Comparison of ENCODE assay signal across 2 cellular contexts in genomic region chr4:67725132-67725531, GRCh38.
TF ChIP-seq lines count a peak whose summit lies in the region.

No MANE protein-coding gene starts in this region.

TF ChIP-seq in liver, 16 proteins besides CTCF, POLR2A, EP300 and RAD21:
- TF ChIP-seq EGR1 (IDR thresholded peaks at IDR 0.05; ENCODE audit: low read depth in 2 of 2) (no peak), RXRA (IDR thresholded peaks at IDR 0.05) (peak; percentile 64 to 77), JUND (IDR thresholded peaks at IDR 0.05) (peak in 1 of 2 donors; percentile 19), SP1 (IDR thresholded peaks at IDR 0.05) (peak; percentile 73), YY1 (IDR thresholded peaks at IDR 0.05) (peak; percentile 47), HNF4A (conservative IDR thresholded peaks at IDR 0.05) (peak; percentile 60 to 62), ZBTB33 (IDR thresholded peaks at IDR 0.05) (no peak), ATF3 (IDR thresholded peaks at IDR 0.05) (peak; percentile 15), NR2F2 (IDR thresholded peaks at IDR 0.05) (no peak), GABPA (IDR thresholded peaks at IDR 0.05 in 1 of 2, conservative IDR thresholded peaks at IDR 0.05 in 1 of 2) (no peak), FOXA2 (IDR thresholded peaks at IDR 0.05) (peak; percentile 85), HNF4G (IDR thresholded peaks at IDR 0.05) (no peak), FOXA1 (IDR thresholded peaks at IDR 0.05) (peak; percentile 54)
TF ChIP-seq in liver: peak in this region for 8.

TF ChIP-seq in HepG2, 621 proteins besides CTCF, POLR2A, EP300 and RAD21:
- TF ChIP-seq ZNF792 (CRISPR knock-in tag; IDR thresholded peaks at IDR 0.05) (no peak), FOXP1 (IDR thresholded peaks at IDR 0.05) (no peak), FOXP1 (CRISPR knock-in tag; IDR thresholded peaks at IDR 0.05) (no peak), ZNF296 (CRISPR knock-in tag; conservative IDR thresholded peaks at IDR 0.05) (no peak), ZNF570 (CRISPR knock-in tag; IDR thresholded peaks at IDR 0.05; ENCODE audit: borderline replicate concordance) (no peak), CREM (IDR thresholded peaks at IDR 0.05) (no peak), CREM (CRISPR knock-in tag; IDR thresholded peaks at IDR 0.05) (no peak), NFYC (CRISPR knock-in tag; IDR thresholded peaks at IDR 0.05) (no peak)
